18 cellular contexts compared by ENCODE assay signal in genomic region chr12:63070709-63071108, GRCh38.
"Had no signal": no experiment of that assay in that cellular context is flagged by ENCODE, and none has a peak within 500 bp of the region (broad histone marks: within the 10 kb centered on the region; RNA-seq: fewer than 3 reads in every experiment).

No MANE protein-coding gene starts in this region.

- H3K36me3 ChIP-seq: ascending aorta, sigmoid colon, thoracic aorta had no signal

- H3K4me3 Mint-ChIP-seq: activated CD4-positive, alpha-beta memory T cell treated with anti-CD3 and anti-CD28 coated beads, Interleukin-2, amount 10 ng/mL, durations not matched to agents 7 days and 5 days; activated CD4-positive, alpha-beta T cell treated with anti-CD3 and anti-CD28 coated beads for 36 hours; activated naive CD8-positive, alpha-beta T cell treated with anti-CD3 and anti-CD28 coated beads for 36 hours; activated T-cell treated with anti-CD3 and anti-CD28 coated beads, Interleukin-2, amount 50 U/mL, for 72 hours; central memory CD8-positive, alpha-beta T cell; nephron; stimulated activated naive CD8-positive, alpha-beta T cell treated with anti-CD3 and anti-CD28 coated beads, Interleukin-15, amount 100 ng/mL, for 72 hours had no signal

- H3K27ac ChIP-seq: ascending aorta, psoas muscle, sigmoid colon, thoracic aorta, VCaP had no signal

- ATAC-seq: activated CD4-positive, alpha-beta T cell treated with anti-CD3 and anti-CD28 coated beads for 36 hours; activated T-cell treated with anti-CD3 and anti-CD28 coated beads, Interleukin-2, amount 50 U/mL, for 72 hours; left lobe of liver; psoas muscle; stimulated activated naive CD8-positive, alpha-beta T cell treated with anti-CD3 and anti-CD28 coated beads, Interleukin-15, amount 100 ng/mL, for 72 hours had no signal

- H3K27ac Mint-ChIP-seq: activated CD4-positive, alpha-beta memory T cell treated with anti-CD3 and anti-CD28 coated beads, Interleukin-2, amount 10 ng/mL, durations not matched to agents 7 days and 5 days; activated CD4-positive, alpha-beta T cell treated with anti-CD3 and anti-CD28 coated beads for 36 hours; activated naive CD8-positive, alpha-beta T cell treated with anti-CD3 and anti-CD28 coated beads for 36 hours; activated T-cell treated with anti-CD3 and anti-CD28 coated beads, Interleukin-2, amount 50 U/mL, for 72 hours; nephron; stimulated activated naive CD8-positive, alpha-beta T cell treated with anti-CD3 and anti-CD28 coated beads, Interleukin-15, amount 100 ng/mL, for 72 hours had no signal

- DNase-seq: activated CD4-positive, alpha-beta memory T cell treated with anti-CD3 and anti-CD28 coated beads, Interleukin-2, amount 10 ng/mL, durations not matched to agents 7 days and 5 days; activated CD4-positive, alpha-beta T cell treated with anti-CD3 and anti-CD28 coated beads for 36 hours; activated gamma-delta T cell treated with Interleukin-2 at 50 U/mL for 16 hours; activated naive CD8-positive, alpha-beta T cell treated with anti-CD3 and anti-CD28 coated beads for 36 hours; activated T-cell treated with anti-CD3 and anti-CD28 coated beads, Interleukin-2, amount 50 U/mL, for 72 hours; dermis blood vessel endothelial cell; psoas muscle; sigmoid colon; stimulated activated CD4-positive, alpha-beta T cell treated with anti-CD3 and anti-CD28 coated beads, Interleukin-12 subunit alpha, Interleukin-12 subunit beta, amount 100 ng/mL, for 4 hours; stimulated activated CD8-positive, alpha-beta memory T cell treated with anti-CD3 and anti-CD28 coated beads, Interleukin-4, amount 100 ng/mL, for 48 hours; stimulated activated naive CD8-positive, alpha-beta T cell treated with anti-CD3 and anti-CD28 coated beads, Interleukin-15, amount 100 ng/mL, for 72 hours; T-helper 9 cell had no signal

- H3K9me3 Mint-ChIP-seq: activated CD4-positive, alpha-beta memory T cell treated with anti-CD3 and anti-CD28 coated beads, Interleukin-2, amount 10 ng/mL, durations not matched to agents 7 days and 5 days; activated naive CD8-positive, alpha-beta T cell treated with anti-CD3 and anti-CD28 coated beads for 36 hours; activated T-cell treated with anti-CD3 and anti-CD28 coated beads, Interleukin-2, amount 50 U/mL, for 72 hours; central memory CD8-positive, alpha-beta T cell; nephron; stimulated activated naive CD8-positive, alpha-beta T cell treated with anti-CD3 and anti-CD28 coated beads, Interleukin-15, amount 100 ng/mL, for 72 hours had no signal

- H3K27me3 Mint-ChIP-seq: activated CD4-positive, alpha-beta memory T cell treated with anti-CD3 and anti-CD28 coated beads, Interleukin-2, amount 10 ng/mL, durations not matched to agents 7 days and 5 days; activated CD4-positive, alpha-beta T cell treated with anti-CD3 and anti-CD28 coated beads for 36 hours; activated naive CD8-positive, alpha-beta T cell treated with anti-CD3 and anti-CD28 coated beads for 36 hours; central memory CD8-positive, alpha-beta T cell; stimulated activated naive CD8-positive, alpha-beta T cell treated with anti-CD3 and anti-CD28 coated beads, Interleukin-15, amount 100 ng/mL, for 72 hours had no signal

- H3K4me1 Mint-ChIP-seq: activated CD4-positive, alpha-beta memory T cell treated with anti-CD3 and anti-CD28 coated beads, Interleukin-2, amount 10 ng/mL, durations not matched to agents 7 days and 5 days; activated CD4-positive, alpha-beta T cell treated with anti-CD3 and anti-CD28 coated beads for 36 hours; activated naive CD8-positive, alpha-beta T cell treated with anti-CD3 and anti-CD28 coated beads for 36 hours; central memory CD8-positive, alpha-beta T cell; stimulated activated naive CD8-positive, alpha-beta T cell treated with anti-CD3 and anti-CD28 coated beads, Interleukin-15, amount 100 ng/mL, for 72 hours had no signal

- H3K4me1 ChIP-seq: ascending aorta, psoas muscle, sigmoid colon had no signal

- H3K4me3 ChIP-seq: ascending aorta, psoas muscle, sigmoid colon, thoracic aorta had no signal

- H3K27me3 ChIP-seq: ascending aorta, sigmoid colon had no signal

- H3K9me3 ChIP-seq: ascending aorta, psoas muscle, sigmoid colon, thoracic aorta had no signal

- H3K36me3 Mint-ChIP-seq: activated naive CD8-positive, alpha-beta T cell treated with anti-CD3 and anti-CD28 coated beads for 36 hours had no signal
